28 cellular contexts compared by ENCODE assay signal in genomic region chr11:69071086-69071800, GRCh38. TPM values are rescaled to one million over a fixed set of nuclear protein-coding genes. Genes with fewer than 3 reads are reported as not detected.
"Had no signal": no experiment of that assay in that cellular context is flagged by ENCODE, and none has a peak within 500 bp of the region (broad histone marks: within the 10 kb centered on the region; RNA-seq: fewer than 3 reads in every experiment).

No MANE protein-coding gene starts in this region.

- H3K36me3 Mint-ChIP-seq: natural killer cell had no signal

- ATAC-seq: left colon, left lung, lower lobe of right lung, natural killer cell, sciatic nerve had no signal

- H3K9me3 Mint-ChIP-seq: immature natural killer cell; mesothelial cell of epicardium; naive B cell; natural killer cell; nephron progenitor cell; neural progenitor cell; stimulated activated naive CD8-positive, alpha-beta T cell treated with anti-CD3 and anti-CD28 coated beads, Interleukin-15, Interleukin-2, amounts not matched to agents 100 ng/mL and 50 ng/mL, for 24 hours; type B pancreatic cell had no signal

- DNase-seq: hypothalamus; immature natural killer cell; kidney; left colon; lower lobe of right lung; mammary epithelial cell; mesendoderm; naive B cell; natural killer cell; nephron progenitor cell; ovary; small intestine; spleen; stimulated activated CD4-positive, alpha-beta T cell treated with anti-CD3 and anti-CD28 coated beads, Interleukin-4, amount 100 ng/mL, for 24 hours; stimulated activated CD8-positive, alpha-beta memory T cell treated with anti-CD3 and anti-CD28 coated beads, Interleukin-4, amount 100 ng/mL, for 48 hours; stimulated activated naive CD4-positive, alpha-beta T cell; substantia nigra had no signal

- H3K4me3 Mint-ChIP-seq: immature natural killer cell; mesothelial cell of epicardium; natural killer cell; nephron progenitor cell; neural progenitor cell; stimulated activated naive CD8-positive, alpha-beta T cell treated with anti-CD3 and anti-CD28 coated beads, Interleukin-15, Interleukin-2, amounts not matched to agents 100 ng/mL and 50 ng/mL, for 24 hours; type B pancreatic cell had no signal

- H3K4me3 ChIP-seq: left lung, lower lobe of right lung, neural progenitor cell, ovary, right atrium auricular region, spleen, tibial nerve, vagina had no signal

- H3K27me3 ChIP-seq: left lung, neural progenitor cell, ovary, right atrium auricular region, spleen, tibial nerve, vagina had no signal

- H3K9me3 ChIP-seq: left lung, lower lobe of right lung, ovary, right atrium auricular region, spleen, tibial nerve, vagina had no signal

- H3K36me3 ChIP-seq: neural progenitor cell, ovary had no signal

- H3K4me2 ChIP-seq: neural progenitor cell had no signal

- H3K27me3 Mint-ChIP-seq: naive B cell; progenitor cell of endocrine pancreas; stimulated activated naive CD8-positive, alpha-beta T cell treated with anti-CD3 and anti-CD28 coated beads, Interleukin-15, Interleukin-2, amounts not matched to agents 100 ng/mL and 50 ng/mL, for 24 hours; type B pancreatic cell had no signal

- H3K9ac ChIP-seq: neural progenitor cell had no signal

- H3K27ac ChIP-seq: left lung, lower lobe of right lung, neural progenitor cell, ovary, right atrium auricular region, spleen, vagina had no signal

- H3K4me1 ChIP-seq: left lung, lower lobe of right lung, neural progenitor cell had no signal

- H3K27ac Mint-ChIP-seq: mesothelial cell of epicardium; natural killer cell; neural progenitor cell; progenitor cell of endocrine pancreas; stimulated activated naive CD8-positive, alpha-beta T cell treated with anti-CD3 and anti-CD28 coated beads, Interleukin-15, Interleukin-2, amounts not matched to agents 100 ng/mL and 50 ng/mL, for 24 hours; type B pancreatic cell had no signal

- H3K4me1 Mint-ChIP-seq: mesothelial cell of epicardium, neural progenitor cell had no signal

- H2AFZ ChIP-seq: neural progenitor cell had no signal

RNA-seq across cellular contexts. Expression of gene MRGPRF, which starts 58.2 kb away (rescaled TPM):
- total RNA-seq: natural killer cell, pulmonary artery endothelial cell had no signal
- polyA plus RNA-seq: immature natural killer cell had no signal
